19 cellular contexts compared by ENCODE assay signal in the genomic region with DNA sequence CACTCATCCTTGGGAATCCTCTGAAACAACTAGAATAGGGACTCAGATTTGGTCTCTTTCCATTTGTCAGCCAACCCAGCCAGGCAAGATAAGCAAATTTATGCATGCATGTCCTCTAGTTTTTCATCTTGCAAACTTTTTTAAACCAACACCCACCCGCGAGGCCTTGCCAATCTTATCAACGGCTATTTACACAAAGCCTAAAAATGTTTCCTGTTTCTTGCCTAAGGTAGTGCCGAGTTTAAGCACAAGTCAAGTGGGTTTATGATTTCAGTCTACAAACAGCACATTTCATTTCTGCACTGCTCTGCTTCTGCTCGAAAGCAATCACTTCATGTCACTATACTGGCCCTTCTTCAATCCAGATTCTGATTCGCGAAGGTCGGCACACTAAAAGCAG.
"Had no signal": no experiment of that assay in that cellular context is flagged by ENCODE, and none has a peak within 500 bp of the region (broad histone marks: within the 10 kb centered on the region; RNA-seq: fewer than 3 reads in every experiment).

No MANE protein-coding gene starts in this region.

- H3K27ac ChIP-seq: esophagus muscularis mucosa, tibial artery, upper lobe of left lung, vagina had no signal

- H3K4me3 Mint-ChIP-seq: immature natural killer cell; naive thymus-derived CD8-positive, alpha-beta T cell; neural crest cell had no signal

- H3K4me1 ChIP-seq: esophagus muscularis mucosa, tibial artery, upper lobe of left lung, vagina had no signal

- H3K9me3 Mint-ChIP-seq: immature natural killer cell had no signal

- H3K27ac Mint-ChIP-seq: naive thymus-derived CD8-positive, alpha-beta T cell had no signal

- H3K27me3 Mint-ChIP-seq: naive thymus-derived CD8-positive, alpha-beta T cell had no signal

- ATAC-seq: left cardiac atrium; naive thymus-derived CD8-positive, alpha-beta T cell; right cardiac atrium had no signal

- H3K4me3 ChIP-seq: dorsolateral prefrontal cortex, esophagus muscularis mucosa, tibial artery, upper lobe of left lung, vagina had no signal

- H3K36me3 ChIP-seq: upper lobe of left lung had no signal

- DNase-seq: central memory CD4-positive, alpha-beta T cell; cortex of kidney; dorsolateral prefrontal cortex; effector memory CD4-positive, alpha-beta T cell; foreskin melanocyte; head of caudate nucleus; immature natural killer cell; left cardiac atrium; mammary epithelial cell; naive thymus-derived CD8-positive, alpha-beta T cell; right cardiac atrium; small intestine; stimulated activated CD4-positive, alpha-beta T cell treated with anti-CD3 and anti-CD28 coated beads, Interleukin-12 subunit alpha, Interleukin-12 subunit beta, amount 100 ng/mL, for 4 hours; stimulated activated naive CD4-positive, alpha-beta T cell treated with Interleukin-2 at 50 U/mL for 16 hours; tibial artery; upper lobe of left lung had no signal

- H3K9me3 ChIP-seq: esophagus muscularis mucosa, tibial artery, upper lobe of left lung, vagina had no signal

- H3K27me3 ChIP-seq: dorsolateral prefrontal cortex, esophagus muscularis mucosa, tibial artery, upper lobe of left lung, vagina had no signal
